Comparison of ENCODE assay signal across 8 cellular contexts in genomic region chr10:58066126-58066525, GRCh38.
"Had no signal": no experiment of that assay in that cellular context is flagged by ENCODE, and none has a peak within 500 bp of the region (broad histone marks: within the 10 kb centered on the region; RNA-seq: fewer than 3 reads in every experiment).

No MANE protein-coding gene starts in this region.

- H3K9me3 Mint-ChIP-seq: HFFc6, IgD-negative memory B cell had no signal

- H3K4me2 ChIP-seq: KMS-11 had no signal

- H3K27ac ChIP-seq: HL-60, KMS-11 had no signal

- H3K4me3 ChIP-seq: HAP-1 had no signal

- DNase-seq: GOT3, H7, HFFc6, KBM-7 had no signal

- H3K36me3 ChIP-seq: HAP-1 had no signal

- H3K9ac ChIP-seq: KMS-11 had no signal

- H3K27ac Mint-ChIP-seq: HFFc6, IgD-negative memory B cell had no signal

- H3K27me3 Mint-ChIP-seq: IgD-negative memory B cell had no signal

- H3K4me3 Mint-ChIP-seq: IgD-negative memory B cell had no signal

- H3K4me1 Mint-ChIP-seq: IgD-negative memory B cell had no signal

- H3K36me3 Mint-ChIP-seq: IgD-negative memory B cell had no signal

- H3K9me3 ChIP-seq: HAP-1 had no signal
